In the genomic region with DNA sequence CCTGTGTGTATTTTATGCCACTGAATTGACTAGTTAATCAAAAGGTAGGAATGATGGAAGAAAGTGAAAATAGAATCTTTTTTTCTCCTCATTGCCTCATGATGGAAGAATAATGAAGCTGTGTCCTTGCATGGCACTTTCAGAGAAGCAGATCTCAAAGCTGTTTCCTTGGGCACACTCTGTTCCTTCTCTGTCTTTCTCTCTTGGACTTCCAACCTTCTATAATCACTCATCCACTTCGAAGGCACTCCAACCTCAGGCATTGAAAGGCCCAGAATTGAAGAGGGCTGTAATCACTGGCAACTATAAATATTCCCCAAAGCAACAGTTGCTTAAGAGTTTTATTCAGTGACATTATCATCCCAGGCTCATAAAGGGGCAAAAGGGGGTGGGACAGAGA, we compare ENCODE assay signal across 1 cellular context.
TF ChIP-seq lines count a peak whose summit lies in the region.

No MANE protein-coding gene starts in this region.

TF ChIP-seq in endothelial cell of umbilical vein, 7 proteins besides CTCF, POLR2A, EP300 and RAD21 (continued from another document):
- TF ChIP-seq, protein P1, sequence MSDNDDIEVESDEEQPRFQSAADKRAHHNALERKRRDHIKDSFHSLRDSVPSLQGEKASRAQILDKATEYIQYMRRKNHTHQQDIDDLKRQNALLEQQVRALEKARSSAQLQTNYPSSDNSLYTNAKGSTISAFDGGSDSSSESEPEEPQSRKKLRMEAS (IDR thresholded peaks at IDR 0.05; ENCODE audit: insufficient read depth, insufficient read length), result no peak
- TF ChIP-seq MYC (IDR thresholded peaks at IDR 0.05; ENCODE audit: low read depth, low read length) (no peak), POLR2AphosphoS5 (IDR thresholded peaks at IDR 0.05; ENCODE audit: insufficient read depth, low read depth, low read length) (no peak)
